ENCODE assay signal across 1 cellular context in the genomic region with DNA sequence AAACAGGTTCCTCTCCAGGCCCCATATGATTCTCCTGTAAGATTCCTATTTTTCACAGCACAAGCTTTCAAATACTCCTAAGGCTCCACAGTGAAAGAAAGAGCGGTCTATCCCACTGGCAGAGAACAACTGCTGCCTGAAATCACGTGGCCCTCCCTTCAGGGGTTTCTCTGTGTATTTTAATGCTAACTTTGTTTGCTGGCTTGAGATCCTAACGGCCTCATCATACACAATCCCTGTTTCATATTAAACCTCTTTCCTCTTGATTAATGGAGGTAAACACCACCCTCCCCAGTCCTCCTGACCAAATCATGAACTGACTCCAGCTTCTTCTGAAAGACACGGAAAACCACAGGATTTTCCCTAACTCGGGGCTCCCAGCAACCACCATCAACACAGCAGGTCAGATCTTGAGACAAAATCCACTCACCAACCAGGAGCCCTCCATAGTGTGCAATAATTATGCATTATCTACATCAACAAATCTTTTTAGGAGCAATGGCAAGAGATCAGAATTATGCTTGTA.
TF ChIP-seq lines count a peak whose summit lies in the region.

No MANE protein-coding gene starts in this region.

TF ChIP-seq in WTC11, 78 proteins besides CTCF, POLR2A, EP300 and RAD21 (continued from another document):
- TF ChIP-seq, protein P1, sequence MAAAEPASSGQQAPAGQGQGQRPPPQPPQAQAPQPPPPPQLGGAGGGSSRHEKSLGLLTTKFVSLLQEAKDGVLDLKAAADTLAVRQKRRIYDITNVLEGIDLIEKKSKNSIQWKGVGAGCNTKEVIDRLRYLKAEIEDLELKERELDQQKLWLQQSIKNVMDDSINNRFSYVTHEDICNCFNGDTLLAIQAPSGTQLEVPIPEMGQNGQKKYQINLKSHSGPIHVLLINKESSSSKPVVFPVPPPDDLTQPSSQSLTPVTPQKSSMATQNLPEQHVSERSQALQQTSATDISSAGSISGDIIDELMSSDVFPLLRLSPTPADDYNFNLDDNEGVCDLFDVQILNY (CRISPR knock-in tag; IDR thresholded peaks at IDR 0.05): no peak
- TF ChIP-seq, protein P2, sequence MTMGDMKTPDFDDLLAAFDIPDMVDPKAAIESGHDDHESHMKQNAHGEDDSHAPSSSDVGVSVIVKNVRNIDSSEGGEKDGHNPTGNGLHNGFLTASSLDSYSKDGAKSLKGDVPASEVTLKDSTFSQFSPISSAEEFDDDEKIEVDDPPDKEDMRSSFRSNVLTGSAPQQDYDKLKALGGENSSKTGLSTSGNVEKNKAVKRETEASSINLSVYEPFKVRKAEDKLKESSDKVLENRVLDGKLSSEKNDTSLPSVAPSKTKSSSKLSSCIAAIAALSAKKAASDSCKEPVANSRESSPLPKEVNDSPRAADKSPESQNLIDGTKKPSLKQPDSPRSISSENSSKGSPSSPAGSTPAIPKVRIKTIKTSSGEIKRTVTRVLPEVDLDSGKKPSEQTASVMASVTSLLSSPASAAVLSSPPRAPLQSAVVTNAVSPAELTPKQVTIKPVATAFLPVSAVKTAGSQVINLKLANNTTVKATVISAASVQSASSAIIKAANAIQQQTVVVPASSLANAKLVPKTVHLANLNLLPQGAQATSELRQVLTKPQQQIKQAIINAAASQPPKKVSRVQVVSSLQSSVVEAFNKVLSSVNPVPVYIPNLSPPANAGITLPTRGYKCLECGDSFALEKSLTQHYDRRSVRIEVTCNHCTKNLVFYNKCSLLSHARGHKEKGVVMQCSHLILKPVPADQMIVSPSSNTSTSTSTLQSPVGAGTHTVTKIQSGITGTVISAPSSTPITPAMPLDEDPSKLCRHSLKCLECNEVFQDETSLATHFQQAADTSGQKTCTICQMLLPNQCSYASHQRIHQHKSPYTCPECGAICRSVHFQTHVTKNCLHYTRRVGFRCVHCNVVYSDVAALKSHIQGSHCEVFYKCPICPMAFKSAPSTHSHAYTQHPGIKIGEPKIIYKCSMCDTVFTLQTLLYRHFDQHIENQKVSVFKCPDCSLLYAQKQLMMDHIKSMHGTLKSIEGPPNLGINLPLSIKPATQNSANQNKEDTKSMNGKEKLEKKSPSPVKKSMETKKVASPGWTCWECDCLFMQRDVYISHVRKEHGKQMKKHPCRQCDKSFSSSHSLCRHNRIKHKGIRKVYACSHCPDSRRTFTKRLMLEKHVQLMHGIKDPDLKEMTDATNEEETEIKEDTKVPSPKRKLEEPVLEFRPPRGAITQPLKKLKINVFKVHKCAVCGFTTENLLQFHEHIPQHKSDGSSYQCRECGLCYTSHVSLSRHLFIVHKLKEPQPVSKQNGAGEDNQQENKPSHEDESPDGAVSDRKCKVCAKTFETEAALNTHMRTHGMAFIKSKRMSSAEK (CRISPR knock-in tag; IDR thresholded peaks at IDR 0.05; ENCODE audit: borderline replicate concordance): no peak
- TF ChIP-seq ZNF396 (CRISPR knock-in tag; IDR thresholded peaks at IDR 0.05; ENCODE audit: borderline replicate concordance) (no peak), JAZF1 (CRISPR knock-in tag; IDR thresholded peaks at IDR 0.05) (no peak), ESRRA (CRISPR knock-in tag; IDR thresholded peaks at IDR 0.05; ENCODE audit: borderline replicate concordance) (no peak)
- TF ChIP-seq, protein P3, sequence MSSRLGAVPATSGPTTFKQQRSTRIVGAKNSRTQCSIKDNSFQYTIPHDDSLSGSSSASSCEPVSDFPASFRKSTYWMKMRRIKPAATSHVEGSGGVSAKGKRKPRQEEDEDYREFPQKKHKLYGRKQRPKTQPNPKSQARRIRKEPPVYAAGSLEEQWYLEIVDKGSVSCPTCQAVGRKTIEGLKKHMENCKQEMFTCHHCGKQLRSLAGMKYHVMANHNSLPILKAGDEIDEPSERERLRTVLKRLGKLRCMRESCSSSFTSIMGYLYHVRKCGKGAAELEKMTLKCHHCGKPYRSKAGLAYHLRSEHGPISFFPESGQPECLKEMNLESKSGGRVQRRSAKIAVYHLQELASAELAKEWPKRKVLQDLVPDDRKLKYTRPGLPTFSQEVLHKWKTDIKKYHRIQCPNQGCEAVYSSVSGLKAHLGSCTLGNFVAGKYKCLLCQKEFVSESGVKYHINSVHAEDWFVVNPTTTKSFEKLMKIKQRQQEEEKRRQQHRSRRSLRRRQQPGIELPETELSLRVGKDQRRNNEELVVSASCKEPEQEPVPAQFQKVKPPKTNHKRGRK (CRISPR knock-in tag; IDR thresholded peaks at IDR 0.05; ENCODE audit: borderline replicate concordance): no peak
